1 cellular context compared by ENCODE assay signal in the genomic region with DNA sequence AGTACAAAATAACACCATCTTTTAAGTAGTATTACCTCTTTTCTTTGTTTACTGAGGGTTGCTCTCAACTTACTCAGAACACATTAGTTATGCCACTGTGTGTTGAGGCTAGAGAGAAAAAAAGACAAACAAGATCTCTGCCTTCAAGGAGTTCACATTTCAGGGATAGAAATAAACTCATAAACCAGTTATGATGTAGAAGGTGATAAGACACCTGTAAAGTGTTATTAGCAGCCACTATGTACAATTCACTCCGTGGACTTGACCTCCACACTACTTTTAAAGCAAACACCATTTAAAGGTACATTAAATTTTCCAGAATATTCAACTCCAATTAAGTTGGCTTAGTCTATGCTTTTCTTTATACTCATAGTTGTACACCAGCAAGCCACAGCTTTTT.
TF ChIP-seq lines count a peak whose summit lies in the region.

No MANE protein-coding gene starts in this region.

TF ChIP-seq in GM23338, 12 proteins besides CTCF, POLR2A, EP300 and RAD21 (continued from another document):
- TF ChIP-seq, protein P1, sequence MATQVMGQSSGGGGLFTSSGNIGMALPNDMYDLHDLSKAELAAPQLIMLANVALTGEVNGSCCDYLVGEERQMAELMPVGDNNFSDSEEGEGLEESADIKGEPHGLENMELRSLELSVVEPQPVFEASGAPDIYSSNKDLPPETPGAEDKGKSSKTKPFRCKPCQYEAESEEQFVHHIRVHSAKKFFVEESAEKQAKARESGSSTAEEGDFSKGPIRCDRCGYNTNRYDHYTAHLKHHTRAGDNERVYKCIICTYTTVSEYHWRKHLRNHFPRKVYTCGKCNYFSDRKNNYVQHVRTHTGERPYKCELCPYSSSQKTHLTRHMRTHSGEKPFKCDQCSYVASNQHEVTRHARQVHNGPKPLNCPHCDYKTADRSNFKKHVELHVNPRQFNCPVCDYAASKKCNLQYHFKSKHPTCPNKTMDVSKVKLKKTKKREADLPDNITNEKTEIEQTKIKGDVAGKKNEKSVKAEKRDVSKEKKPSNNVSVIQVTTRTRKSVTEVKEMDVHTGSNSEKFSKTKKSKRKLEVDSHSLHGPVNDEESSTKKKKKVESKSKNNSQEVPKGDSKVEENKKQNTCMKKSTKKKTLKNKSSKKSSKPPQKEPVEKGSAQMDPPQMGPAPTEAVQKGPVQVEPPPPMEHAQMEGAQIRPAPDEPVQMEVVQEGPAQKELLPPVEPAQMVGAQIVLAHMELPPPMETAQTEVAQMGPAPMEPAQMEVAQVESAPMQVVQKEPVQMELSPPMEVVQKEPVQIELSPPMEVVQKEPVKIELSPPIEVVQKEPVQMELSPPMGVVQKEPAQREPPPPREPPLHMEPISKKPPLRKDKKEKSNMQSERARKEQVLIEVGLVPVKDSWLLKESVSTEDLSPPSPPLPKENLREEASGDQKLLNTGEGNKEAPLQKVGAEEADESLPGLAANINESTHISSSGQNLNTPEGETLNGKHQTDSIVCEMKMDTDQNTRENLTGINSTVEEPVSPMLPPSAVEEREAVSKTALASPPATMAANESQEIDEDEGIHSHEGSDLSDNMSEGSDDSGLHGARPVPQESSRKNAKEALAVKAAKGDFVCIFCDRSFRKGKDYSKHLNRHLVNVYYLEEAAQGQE (IDR thresholded peaks at IDR 0.05; ENCODE audit: unreplicated experiment), result no peak
